ENCODE assay signal across 9 cellular contexts in genomic region chr1:27862671-27863551, GRCh38. TPM values are rescaled to one million over a fixed set of nuclear protein-coding genes. Genes with fewer than 3 reads are reported as not detected.
DNase-seq lines count a peak whose midpoint lies in the region; ATAC-seq and TF ChIP-seq lines count a peak whose summit lies in the region.
"Had no signal": no experiment of that assay in that cellular context is flagged by ENCODE, and none has a peak within 500 bp of the region (broad histone marks: within the 10 kb centered on the region; RNA-seq: fewer than 3 reads in every experiment).

No MANE protein-coding gene starts in this region.

- H3K4me3 ChIP-seq in MG63, result peak overlapping the region; percentile 5; the same call in 1 of the 2 replicates
- no peak overlapping the region for H3K4me3 ChIP-seq in body of pancreas
- no peak overlapping the region for H3K4me3 ChIP-seq in suprapubic skin
- H3K4me3 ChIP-seq: SK-N-MC had no signal

- DNase-seq in GM04504 (ENCODE audit: low read depth) (peak; percentile 100), MG63 (peak; percentile 96), body of pancreas (peak in 3 of 4 donors; percentile 52 to 85 (median 53)), suprapubic skin (ENCODE audit: low spot score in 2 of 2) (no peak), NCI-H2227 (lab: John Stamatoyannopoulos, UW; ENCODE audit: unreplicated experiment) (no peak), DMS 273 treated with DMSO at 0.1 percent for 48 hours (lab: John Stamatoyannopoulos, UW) (no peak)

- H3K36me3 ChIP-seq in MG63 (no peaks in the 10 kb centered on the region), body of pancreas (replicated peaks in 1 of 2; ENCODE audit: insufficient read depth in 1 of 2, low read depth in 2 of 2) (no peaks in the 10 kb centered on the region), suprapubic skin (no peaks in the 10 kb centered on the region)

- intact Hi-C loops in body of pancreas (cut with DNase I), result no loop called here

- peak; percentile 64 for ATAC-seq in body of pancreas
- ATAC-seq in GM21423 (IDR thresholded peaks at IDR 0.05; ENCODE audit: unreplicated experiment), result no peak

- no peaks in the 10 kb centered on the region for H3K9me3 ChIP-seq in MG63
- H3K9me3 ChIP-seq in body of pancreas, result no peaks in the 10 kb centered on the region
- H3K9me3 ChIP-seq in suprapubic skin, result no peaks in the 10 kb centered on the region

- H3K27me3 ChIP-seq in MG63 (no peaks in the 10 kb centered on the region), body of pancreas (no peaks in the 10 kb centered on the region), layer of hippocampus (ENCODE audit: control insufficient read depth, insufficient read depth, low read length) (no peaks in the 10 kb centered on the region), suprapubic skin (no peaks in the 10 kb centered on the region)

- TF ChIP-seq POLR2A in body of pancreas (IDR thresholded peaks at IDR 0.05) (peak in 1 of 3 donors; percentile 58), suprapubic skin (IDR thresholded peaks at IDR 0.05) (peak in 1 of 2 donors; percentile 42)

- WGBS in body of pancreas, 2 donors, result 72 to 82% methylated on average over 8 to 9 of the region's 9 CpGs
- 80% methylated on average over 9 of the region's 9 CpGs for WGBS in suprapubic skin

- H3K27ac ChIP-seq in body of pancreas (peak overlapping the region in 2 of 4 donors; percentile 36 to 69), layer of hippocampus (ENCODE audit: low read depth, low read length) (peak overlapping the region; percentile 65), suprapubic skin (peak overlapping the region; percentile 69)
- H3K27ac ChIP-seq: SK-N-MC had no signal

- peaks cover 4% of the 10 kb centered on the region for H3K4me1 ChIP-seq in body of pancreas
- H3K4me1 ChIP-seq in suprapubic skin, result peaks cover 26% of the 10 kb centered on the region

- TF ChIP-seq CTCF in body of pancreas (IDR thresholded peaks at IDR 0.05) (no peak), suprapubic skin (IDR thresholded peaks at IDR 0.05) (no peak)

- no peak for TF ChIP-seq EP300 in suprapubic skin (IDR thresholded peaks at IDR 0.05)

RNA-seq across cellular contexts. Expression of gene THEMIS2, which starts 9.4 kb away (rescaled TPM):
- 8.9 and 9.0 TPM in 2 replicates for total RNA-seq in MG63 (2014; rRNA removed; shearing (Covaris generic); ENCODE audit: low replicate concordance)
- 10 to 100 TPM in 1 of 2 donors, 1 to 10 TPM in 1; 4.6 to 21.0 TPM for total RNA-seq in body of pancreas
- total RNA-seq in suprapubic skin, result 10 to 100 TPM in 1 of 4 donors, 1 to 10 TPM in 3; 5.6 to 12.0 (median 7.9) TPM

RNA-seq across cellular contexts. Expression of gene PPP1R8, which starts 32.3 kb away (rescaled TPM):
- 68.6 and 72.5 TPM in 2 replicates for total RNA-seq in MG63 (2014; rRNA removed; shearing (Covaris generic); ENCODE audit: low replicate concordance)
- 10 to 100 TPM in 1 of 2 donors, 1 to 10 TPM in 1; 8.9 to 11.2 TPM for total RNA-seq in body of pancreas
- total RNA-seq in suprapubic skin, result 10 to 100 TPM; 32.5 to 43.5 (median 35.2) TPM

RNA-seq across cellular contexts. Expression of gene RPA2, which starts 51.5 kb away (rescaled TPM):
- 50.5 and 63.9 TPM in 2 replicates for total RNA-seq in MG63 (2014; rRNA removed; shearing (Covaris generic); ENCODE audit: low replicate concordance)
- total RNA-seq in body of pancreas (10 to 100 TPM in 1 of 2 donors, 1 to 10 TPM in 1; 4.6 to 23.3 TPM), suprapubic skin (10 to 100 TPM; 18.9 to 42.1 (median 22.2) TPM)

Comparison
In these comparisons a context has a peak if more than half of its experiments do, and no peak if none do; other contexts are left out.
1. DNase-seq: peak in GM04504 (single experiment), MG63 (single experiment) and body of pancreas (3 of 4); none in suprapubic skin (0 of 2), NCI-H2227 (single experiment) and DMS 273 treated with DMSO at 0.1 percent for 48 hours (single experiment).